In genomic region chr1:240833057-240833456, GRCh38 we compare ENCODE assay signal across 28 cellular contexts.
"Had no signal": no experiment of that assay in that cellular context is flagged by ENCODE, and none has a peak within 500 bp of the region (broad histone marks: within the 10 kb centered on the region; RNA-seq: fewer than 3 reads in every experiment).

No MANE protein-coding gene starts in this region.

- H2AFZ ChIP-seq: hepatocyte had no signal

- H3K36me3 ChIP-seq: esophagus muscularis mucosa, gastroesophageal sphincter, heart left ventricle, neutrophil, pancreas, right lobe of liver, suprapubic skin, transverse colon, upper lobe of right lung, vagina had no signal

- H3K4me1 ChIP-seq: esophagus muscularis mucosa, foreskin keratinocyte, gastroesophageal sphincter, heart left ventricle, pancreas, right lobe of liver, suprapubic skin, transverse colon, upper lobe of right lung, vagina had no signal

- DNase-seq: effector CD8-positive, alpha-beta T cell; endodermal cell; foreskin keratinocyte; heart left ventricle; kidney; mesenchymal stem cell; mucosa of descending colon; naive B cell; pancreas; right lobe of liver; stimulated activated CD4-positive, alpha-beta T cell treated with anti-CD3 and anti-CD28 coated beads, Interleukin-12 subunit alpha, Interleukin-12 subunit beta, amount 100 ng/mL, for 4 hours; stimulated activated CD4-positive, alpha-beta T cell treated with anti-CD3 and anti-CD28 coated beads, Interleukin-1b, Interleukin-23, amount 100 ng/mL, for 48 hours; stimulated activated CD4-positive, alpha-beta T cell treated with anti-CD3 and anti-CD28 coated beads, Interleukin-4, amount 100 ng/mL, for 1 hour; stimulated activated CD8-positive, alpha-beta memory T cell treated with anti-CD3 and anti-CD28 coated beads, Interleukin-4, amount 100 ng/mL, for 48 hours; stimulated activated naive CD4-positive, alpha-beta T cell; stimulated activated naive CD8-positive, alpha-beta T cell treated with anti-CD3 and anti-CD28 coated beads, Interleukin-15, amount 100 ng/mL, for 72 hours; transverse colon; upper lobe of right lung had no signal

- ATAC-seq: foreskin keratinocyte; gastroesophageal sphincter; heart left ventricle; left lobe of liver; mucosa of descending colon; natural killer cell treated with Interleukin-12 subunit alpha and Interleukin-12 subunit beta and Interleukin-15 and Interleukin-18, amount 100 ng/mL, for 72 hours; pancreas; right lobe of liver; stimulated activated naive CD8-positive, alpha-beta T cell treated with anti-CD3 and anti-CD28 coated beads, Interleukin-15, amount 100 ng/mL, for 72 hours; upper lobe of right lung had no signal

- H3K9me3 ChIP-seq: esophagus muscularis mucosa, gastroesophageal sphincter, heart left ventricle, mucosa of descending colon, neutrophil, pancreas, right lobe of liver, transverse colon, upper lobe of right lung, vagina had no signal

- H3K4me2 ChIP-seq: hepatocyte, smooth muscle cell had no signal

- H3K79me2 ChIP-seq: hepatocyte had no signal

- H3K27me3 ChIP-seq: esophagus muscularis mucosa, foreskin keratinocyte, gastroesophageal sphincter, heart left ventricle, hepatocyte, neutrophil, pancreas, right lobe of liver, suprapubic skin, transverse colon, upper lobe of right lung, vagina had no signal

- H3K4me3 ChIP-seq: esophagus muscularis mucosa, gastroesophageal sphincter, heart left ventricle, hepatocyte, lung, mucosa of descending colon, pancreas, right lobe of liver, smooth muscle cell, suprapubic skin, transverse colon, upper lobe of right lung, vagina had no signal

- H3K27ac ChIP-seq: esophagus muscularis mucosa, foreskin keratinocyte, gastroesophageal sphincter, heart left ventricle, hepatocyte, neutrophil, pancreas, right lobe of liver, suprapubic skin, transverse colon, upper lobe of right lung, vagina had no signal
